In the genomic region with DNA sequence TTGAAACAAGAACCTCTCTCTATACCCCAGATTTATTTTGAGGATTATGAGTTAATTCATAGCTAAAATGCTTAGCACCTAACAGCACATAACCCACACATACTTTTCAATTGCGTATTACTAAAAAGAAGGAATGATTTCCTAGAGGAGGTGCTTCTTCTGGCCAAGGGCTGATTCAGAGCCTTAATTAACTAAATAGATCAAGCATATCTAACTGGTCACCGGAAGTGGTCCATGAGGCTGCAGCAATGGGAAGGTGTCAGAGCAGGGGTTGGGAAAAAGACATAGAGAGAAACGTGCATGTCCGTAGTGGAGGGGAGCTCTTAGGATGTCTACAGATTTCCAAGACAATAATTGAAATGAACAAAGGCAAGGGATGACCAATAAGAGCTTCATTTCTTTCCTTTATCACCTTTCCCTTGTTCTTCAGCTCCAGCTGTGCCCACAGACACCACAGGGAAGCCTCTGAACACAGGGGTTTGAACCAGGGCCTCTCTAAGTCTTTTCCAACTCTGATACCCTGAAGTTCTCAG, we compare ENCODE assay signal across 26 cellular contexts. TPM values are rescaled to one million over a fixed set of nuclear protein-coding genes. Genes with fewer than 3 reads are reported as not detected.
DNase-seq lines count a peak whose midpoint lies in the region; ATAC-seq and TF ChIP-seq lines count a peak whose summit lies in the region.
"Had no signal": no experiment of that assay in that cellular context is flagged by ENCODE, and none has a peak within 500 bp of the region (broad histone marks: within the 10 kb centered on the region; RNA-seq: fewer than 3 reads in every experiment).

No MANE protein-coding gene starts in this region.

- no peaks in the 10 kb centered on the region for H4K20me1 ChIP-seq in PC-3 (ENCODE audit: low read length)
- no peaks in the 10 kb centered on the region for H4K20me1 ChIP-seq in hepatocyte (ENCODE audit: insufficient read depth, poor library complexity, severe bottlenecking)
- H4K20me1 ChIP-seq in neural progenitor cell (ENCODE audit: low read depth): no peaks in the 10 kb centered on the region

- no peak overlapping the region for H3K9ac ChIP-seq in PC-3 (ENCODE audit: low read length)
- H3K9ac ChIP-seq in neural progenitor cell: no peak overlapping the region

- H3K4me3 ChIP-seq in PC-3 (ENCODE audit: low read length) (no peak overlapping the region), hepatocyte (peak overlapping the region; percentile 15), neural progenitor cell (no peak overlapping the region), gastroesophageal sphincter (no peak overlapping the region)
- H3K4me3 ChIP-seq: ovary, suprapubic skin had no signal

- H3K9me2 ChIP-seq in PC-3 (replicated peaks; ENCODE audit: low read length) (no peaks in the 10 kb centered on the region), hepatocyte (replicated peaks; ENCODE audit: insufficient read depth) (no peaks in the 10 kb centered on the region)

- H3K4me3 Mint-ChIP-seq in neural progenitor cell: no peak overlapping the region
- H3K4me3 Mint-ChIP-seq: activated T-helper 17 cell treated with anti-CD3 and anti-CD28 coated beads, Interleukin-2, amount 50 U/mL, for 72 hours; B cell; central memory CD8-positive, alpha-beta T cell; naive B cell; WTC11 had no signal

- H3F3A ChIP-seq in PC-3 (ENCODE audit: low read length, unreplicated experiment) (no peaks in the 10 kb centered on the region), neural progenitor cell (ENCODE audit: low read depth) (peaks cover 15% of the 10 kb centered on the region)

- BruUV-seq in PC-3 (replicated peaks; lab: Mats Ljungman, UMichigan): no TSS peak

- H3K4me1 Mint-ChIP-seq in neural progenitor cell: peaks cover 56% of the 10 kb centered on the region
- H3K4me1 Mint-ChIP-seq: activated T-helper 17 cell treated with anti-CD3 and anti-CD28 coated beads, Interleukin-2, amount 50 U/mL, for 72 hours had no signal

- H3K4me1 ChIP-seq in PC-3 (ENCODE audit: insufficient read depth, low read length) (peaks cover 26% of the 10 kb centered on the region), hepatocyte (ENCODE audit: insufficient read depth) (peaks cover 31% of the 10 kb centered on the region), neural progenitor cell (peaks cover 37% of the 10 kb centered on the region), gastroesophageal sphincter (peaks cover 5 to 18% (median 5%) of the 10 kb centered on the region in 3 donors)

- H3K27me3 ChIP-seq in PC-3 (ENCODE audit: low read length): no peaks in the 10 kb centered on the region
- H3K27me3 ChIP-seq in hepatocyte: no peaks in the 10 kb centered on the region
- H3K27me3 ChIP-seq in neural progenitor cell: no peaks in the 10 kb centered on the region
- H3K27me3 ChIP-seq in gastroesophageal sphincter: no peaks in the 10 kb centered on the region
- H3K27me3 ChIP-seq: ovary, suprapubic skin had no signal

- H3K79me2 ChIP-seq in PC-3 (ENCODE audit: low read length) (no peaks in the 10 kb centered on the region), hepatocyte (peaks cover 27% of the 10 kb centered on the region), neural progenitor cell (ENCODE audit: low read depth) (no peaks in the 10 kb centered on the region)

- 88% methylated on average over 4 of the region's 4 CpGs for WGBS in hepatocyte (ENCODE audit: low lambda C conversion rate, missing lambda C conversion rate)
- 100% methylated on average over 1 to 4 of the region's 4 CpGs for WGBS in gastroesophageal sphincter (ENCODE audit: low coverage in 1 of 2), 2 donors

- H3K27me3 Mint-ChIP-seq in neural progenitor cell (ENCODE audit: insufficient read depth, low read depth): peaks cover 7% of the 10 kb centered on the region
- H3K27me3 Mint-ChIP-seq: B cell had no signal

- no peak for ATAC-seq in PC-3
- no peak for ATAC-seq in gastroesophageal sphincter
- ATAC-seq: activated naive CD4-positive, alpha-beta T cell treated with anti-CD3 and anti-CD28 coated beads, Interleukin-2, amount 50 U/mL, for 72 hours; activated T-helper 17 cell treated with anti-CD3 and anti-CD28 coated beads, Interleukin-2, amount 50 U/mL, for 72 hours; SK-N-SH treated with all-trans-retinoic acid at 6 μM for 48 hours; WTC11 had no signal

- no peaks in the 10 kb centered on the region for H3K9me3 Mint-ChIP-seq in neural progenitor cell

- TF ChIP-seq POLR2A in gastroesophageal sphincter (IDR thresholded peaks at IDR 0.05): no peak

- intact Hi-C loops in PC-3 (cut with micrococcal nuclease): no loop called here

- no peaks in the 10 kb centered on the region for H3K36me3 ChIP-seq in PC-3 (ENCODE audit: low read depth, low read length)
- H3K36me3 ChIP-seq in hepatocyte (replicated peaks; ENCODE audit: insufficient read depth, low read depth): no peaks in the 10 kb centered on the region
- no peaks in the 10 kb centered on the region for H3K36me3 ChIP-seq in neural progenitor cell
- no peaks in the 10 kb centered on the region for H3K36me3 ChIP-seq in gastroesophageal sphincter
- H3K36me3 ChIP-seq: ovary had no signal

- H3K36me3 Mint-ChIP-seq in neural progenitor cell: no peaks in the 10 kb centered on the region

- no peak overlapping the region for H2AFZ ChIP-seq in PC-3 (ENCODE audit: low read length)
- no peak overlapping the region for H2AFZ ChIP-seq in hepatocyte
- H2AFZ ChIP-seq in neural progenitor cell (replicated peaks): peak overlapping the region; percentile 26

- POLR2A ChIA-PET in PC-3 (lab: Charles Lee; ENCODE audit: unreplicated experiment): no interaction called here

- TF ChIP-seq EP300 in gastroesophageal sphincter (IDR thresholded peaks at IDR 0.05): no peak

- DNase-seq in PC-3: no peak
- DNase-seq in hepatocyte (ENCODE audit: low spot score): no peak
- DNase-seq in neural progenitor cell (ENCODE audit: low spot score): no peak
- DNase-seq in stimulated activated CD4-positive, alpha-beta T cell treated with anti-CD3 and anti-CD28 coated beads, Interleukin-2, amount 100 ng/mL, for 24 hours: no peak
- DNase-seq in GM10266 (ENCODE audit: extremely low spot score): no peak
- DNase-seq in SIG-M5 treated with dmso at 0.1 percent for 504 hours (lab: John Stamatoyannopoulos, UW; ENCODE audit: unreplicated experiment): no peak
- DNase-seq: activated CD4-positive, alpha-beta T cell treated with anti-CD3 and anti-CD28 coated beads, Interleukin-2, amount 50 U/mL, for 4 hours; activated CD8-positive, alpha-beta memory T cell treated with anti-CD3 and anti-CD28 coated beads, Interleukin-2, amount 50 U/mL, for 4 hours; aorta; COR-L47; erythroblast; H7; naive B cell; NCI-H1417 treated with DMSO at 0.1 percent for 48 hours; NCI-H510A treated with DMSO at 0.1 percent for 48 hours; ovary; RPMI8226 had no signal

- TF ChIP-seq CTCF in PC-3 (conservative IDR thresholded peaks at IDR 0.05; ENCODE audit: low read depth, low read length): no peak
- no peak for TF ChIP-seq CTCF in hepatocyte (IDR thresholded peaks at IDR 0.05; ENCODE audit: poor library complexity)
- TF ChIP-seq CTCF in neural progenitor cell (IDR thresholded peaks at IDR 0.05): no peak
- no peak for TF ChIP-seq CTCF in gastroesophageal sphincter (IDR thresholded peaks at IDR 0.05)
- TF ChIP-seq CTCF in GM10266 (IDR thresholded peaks at IDR 0.05; ENCODE audit: control insufficient read depth, insufficient read depth, low read depth, missing control alignments): no peak

- CTCF ChIA-PET in PC-3 (lab: Charles Lee): no interaction called here

- peak overlapping the region; percentile 34 for H3K27ac Mint-ChIP-seq in neural progenitor cell
- H3K27ac Mint-ChIP-seq: activated naive CD4-positive, alpha-beta T cell treated with anti-CD3 and anti-CD28 coated beads, Interleukin-2, amount 50 U/mL, for 72 hours; activated T-helper 17 cell treated with anti-CD3 and anti-CD28 coated beads, Interleukin-2, amount 50 U/mL, for 72 hours; B cell had no signal

- H3K4me2 ChIP-seq in PC-3 (ENCODE audit: low read length) (0 out of 2 replicates have a peak overlapping the region, but pooled peaks have one; percentile 16), hepatocyte (peak overlapping the region; percentile 56), neural progenitor cell (no peak overlapping the region)

- H3K27ac ChIP-seq in PC-3 (ENCODE audit: low read length) (0 out of 2 replicates have a peak overlapping the region, but pooled peaks have one; percentile 13), hepatocyte (peak overlapping the region; percentile 98), neural progenitor cell (no peak overlapping the region), gastroesophageal sphincter (no peak overlapping the region)
- H3K27ac ChIP-seq: foreskin keratinocyte, ovary, suprapubic skin had no signal

- no peaks in the 10 kb centered on the region for H3K9me3 ChIP-seq in PC-3 (ENCODE audit: low read length)
- no peaks in the 10 kb centered on the region for H3K9me3 ChIP-seq in hepatocyte (ENCODE audit: low read depth)
- no peaks in the 10 kb centered on the region for H3K9me3 ChIP-seq in neural progenitor cell (ENCODE audit: low read depth)
- no peaks in the 10 kb centered on the region for H3K9me3 ChIP-seq in gastroesophageal sphincter
- H3K9me3 ChIP-seq: ovary, suprapubic skin had no signal

RNA-seq across cellular contexts. Expression of gene HGD, which starts 0.5 kb away (rescaled TPM):
- total RNA-seq in PC-3 (2014; rRNA removed) (0.11 and 1.4 TPM in 2 replicates), hepatocyte (48.3 and 64.6 TPM in 2 replicates), neural progenitor cell (ENCODE audit: low replicate concordance) (0.28 TPM in 1 of 2 replicates, not detected in the other), gastroesophageal sphincter (not detected)
- polyA plus RNA-seq in hepatocyte: 47.7 and 63.6 TPM in 2 replicates
- total RNA-seq: foreskin keratinocyte had no signal
- polyA plus RNA-seq: foreskin keratinocyte had no signal

Comparison
In these comparisons a context has a peak if more than half of its experiments do, and no peak if none do; other contexts are left out.
1. H3K27ac ChIP-seq: peak in PC-3 (single experiment) and hepatocyte (single experiment); none in neural progenitor cell (single experiment) and gastroesophageal sphincter (0 of 4).
2. RNA of gene HGD, which starts 0.5 kb away (total RNA-seq): 48.3 to 64.6 TPM in hepatocyte; 0.11 to 1.4 TPM in PC-3, 0.28 TPM in neural progenitor cell and not detected in gastroesophageal sphincter; every median in the first group is over 10 times any median in the second.